ENCODE assay signal across 8 cellular contexts in genomic region chr3:113287818-113288648, GRCh38.
DNase-seq lines count a peak whose midpoint lies in the region; ATAC-seq and TF ChIP-seq lines count a peak whose summit lies in the region.

No MANE protein-coding gene starts in this region.

- in situ Hi-C loops in KBM-7 (cut with MboI; ENCODE audit: low pct_unique_long_range_greater_than_20kb, low sequenced_read_pairs), result loop anchor here (10.0 kb wide), 1 partner anchor 233 kb away; no protein-coding TSS in a partner anchor
- in situ Hi-C loops in Panc1 (cut with HindIII; ENCODE audit: low pct_unique_long_range_greater_than_20kb, low sequenced_read_pairs), result no loop called here

- ATAC-seq in Panc1 (peak; percentile 67), heart right ventricle (peak in 7 of 8 donors; percentile 44 to 60 (median 55)), GM18907 (IDR thresholded peaks at IDR 0.05; ENCODE audit: unreplicated experiment) (no peak), HG03571 (IDR thresholded peaks at IDR 0.05; ENCODE audit: unreplicated experiment) (no peak)

- peak; percentile 66 for DNase-seq in DMS53 (lab: John Stamatoyannopoulos, UW)
- peak; percentile 84 for DNase-seq in KBM-7
- DNase-seq in Panc1 (ENCODE audit: low read depth, low spot score), result peak; percentile 87
- DNase-seq in adipocyte (ENCODE audit: low read depth), result peak; percentile 88
- peak in 1 of 2 donors; percentile 70 for DNase-seq in heart right ventricle
- no peak for DNase-seq in retinal pigment epithelial cell (ENCODE audit: low read depth)

- H3K9me3 ChIP-seq in Panc1 (ENCODE audit: control insufficient read depth, insufficient read depth, low read depth, low read length) (no peaks in the 10 kb centered on the region), adipocyte (ENCODE audit: control insufficient read depth, low read length) (no peaks in the 10 kb centered on the region), heart right ventricle (no peaks in the 10 kb centered on the region)

- H3K27me3 ChIP-seq in Panc1 (ENCODE audit: control insufficient read depth, insufficient read depth, low read length) (peaks cover 8% of the 10 kb centered on the region; the same call in 1 of the 2 replicates), adipocyte (replicated peaks; ENCODE audit: control insufficient read depth, insufficient read depth, low read length) (no peaks in the 10 kb centered on the region), heart right ventricle (no peaks in the 10 kb centered on the region)

- TF ChIP-seq CTCF in Panc1 (IDR thresholded peaks at IDR 0.05), result peak; percentile 100
- peak; percentile 92 to 100 (median 97) for TF ChIP-seq CTCF in heart right ventricle (IDR thresholded peaks at IDR 0.05)
- peak; percentile 100 for TF ChIP-seq CTCF in retinal pigment epithelial cell (conservative IDR thresholded peaks at IDR 0.05; ENCODE audit: low read depth, low read length)

- 55 to 60% methylated on average over 5 of the region's 5 CpGs for WGBS in heart right ventricle, 2 donors

- BruUV-seq in Panc1 (replicated peaks; lab: Mats Ljungman, UMichigan), result no TSS peak

- intact Hi-C loops in Panc1 (cut with micrococcal nuclease; ENCODE audit: unreplicated experiment), result loop anchor here (1.0 to 5.0 kb wide), 4 partner anchors 152 to 339 kb away; no protein-coding TSS in a partner anchor
- intact Hi-C loops in heart right ventricle (cut with DNase I), result loop anchor here (1.0 to 10.0 kb wide), 12 partner anchors 73 to 237 kb away; partner anchors contain the start of gene BOC (in 2 of the 10)

- H3K9ac ChIP-seq in adipocyte (ENCODE audit: low read length), result no peak overlapping the region

- CTCF ChIA-PET in Panc1 (lab: Charles Lee), result interaction anchor here (0.8 to 1.5 kb wide), 8 partner anchors 33 to 290 kb away, joined by 3 to 11 read pairs (median 4); no protein-coding TSS in a partner anchor

- POLR2A ChIA-PET in Panc1 (lab: Charles Lee), result no interaction called here

- H3K4me3 ChIP-seq in Panc1 (ENCODE audit: low read depth in 2 of 2, low read length in 2 of 2) (no peak overlapping the region), adipocyte (ENCODE audit: low read length) (no peak overlapping the region), heart right ventricle (no peak overlapping the region), retinal pigment epithelial cell (ENCODE audit: low read length) (no peak overlapping the region)

- no peaks in the 10 kb centered on the region for H3K36me3 ChIP-seq in Panc1 (ENCODE audit: control insufficient read depth, insufficient read depth, low read length)
- peaks cover 29% of the 10 kb centered on the region for H3K36me3 ChIP-seq in adipocyte (ENCODE audit: control insufficient read depth, insufficient read depth, low read length, severe bottlenecking)
- H3K36me3 ChIP-seq in heart right ventricle, result peaks cover 0 to 8% (median 0%) of the 10 kb centered on the region in 9 donors

- H3K27ac ChIP-seq in Panc1 (ENCODE audit: low read length), result no peak overlapping the region
- H3K27ac ChIP-seq in heart right ventricle, result peak overlapping the region in 1 of 10 donors; percentile 46

- peaks cover 8% of the 10 kb centered on the region for H3K4me1 ChIP-seq in Panc1 (ENCODE audit: control insufficient read depth, insufficient read depth, low read length)
- peaks cover 15% of the 10 kb centered on the region for H3K4me1 ChIP-seq in adipocyte (ENCODE audit: control insufficient read depth, insufficient read depth, low read length)
- peaks cover 0 to 6% (median 0%) of the 10 kb centered on the region in 9 donors for H3K4me1 ChIP-seq in heart right ventricle

Comparison
In these comparisons a context has a peak if more than half of its experiments do, and no peak if none do; other contexts are left out.
1. ATAC-seq: peak in Panc1 (single experiment) and heart right ventricle (7 of 8); none in GM18907 (single experiment) and HG03571 (single experiment).
2. Peak in every context shown above with its lines, with median percentiles within 50 percentile points of each other: CTCF ChIP-seq.